ENCODE assay signal across 13 cellular contexts in the genomic region with DNA sequence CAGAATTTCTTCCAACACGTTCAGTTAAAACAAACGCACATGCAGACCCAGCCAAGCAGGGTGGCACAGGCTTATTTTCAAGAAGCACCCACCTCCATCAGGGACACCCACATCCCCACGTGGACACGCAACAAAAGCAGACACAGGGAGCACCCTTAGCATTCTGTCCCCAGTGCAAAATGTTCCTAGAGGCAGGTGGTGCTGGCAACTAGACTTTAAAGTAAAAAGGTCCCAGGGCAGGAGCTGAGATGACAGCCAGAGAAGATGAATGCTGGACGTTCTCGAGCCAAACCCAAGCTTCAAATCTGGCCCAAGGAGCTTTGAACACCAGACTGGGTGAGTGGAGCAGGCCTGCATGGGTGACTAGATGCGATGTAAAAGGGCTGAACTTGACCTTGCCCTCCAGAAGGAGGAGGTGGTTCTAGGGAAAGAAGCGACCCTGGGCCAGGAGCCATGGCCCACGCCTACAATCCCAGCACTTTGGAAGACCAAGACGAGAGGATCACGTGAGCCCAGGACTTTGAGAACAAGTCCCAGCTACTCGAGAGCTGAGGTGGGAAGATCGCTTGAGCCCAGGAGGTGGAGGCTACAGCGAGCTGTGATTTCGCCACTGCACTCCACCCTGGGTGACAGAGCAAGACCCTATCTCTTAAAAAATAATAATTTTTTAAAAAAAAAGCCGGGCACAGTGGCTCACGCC. TPM values are rescaled to one million over a fixed set of nuclear protein-coding genes. Genes with fewer than 3 reads are reported as not detected.
DNase-seq lines count a peak whose midpoint lies in the region; ATAC-seq, FAIRE-seq and TF ChIP-seq lines count a peak whose summit lies in the region.
"Had no signal": no experiment of that assay in that cellular context is flagged by ENCODE, and none has a peak within 500 bp of the region (broad histone marks: within the 10 kb centered on the region; RNA-seq: fewer than 3 reads in every experiment).

No MANE protein-coding gene starts in this region.

- TF ChIP-seq CTCF in AG10803 (conservative IDR thresholded peaks at IDR 0.05; ENCODE audit: low read length) (no peak), brain (conservative IDR thresholded peaks at IDR 0.05) (no peak), nephron (IDR thresholded peaks at IDR 0.05; ENCODE audit: unreplicated experiment in 3 of 3) (no peak), coronary artery (IDR thresholded peaks at IDR 0.05) (no peak)

- H3K27me3 Mint-ChIP-seq in brain = no peaks in the 10 kb centered on the region
- H3K27me3 Mint-ChIP-seq in nephron (ENCODE audit: low read depth) = peaks cover 9% of the 10 kb centered on the region

- peak overlapping the region; percentile 74 to 94 (median 92) for H3K27ac Mint-ChIP-seq in brain
- peak overlapping the region; percentile 96 to 99 (median 97) for H3K27ac Mint-ChIP-seq in nephron

- H3K4me1 Mint-ChIP-seq in brain (peaks cover 52% of the 10 kb centered on the region), nephron (peaks cover 55% of the 10 kb centered on the region)

- DNase-seq in AG10803 (ENCODE audit: low read depth) (peak; percentile 9), GM12891 (ENCODE audit: insufficient read length, low spot score) (no peak), amniotic stem cell (lab: John Stamatoyannopoulos, UW) (no peak), coronary artery (ENCODE audit: low spot score) (no peak)
- DNase-seq: activated CD4-positive, alpha-beta T cell treated with anti-CD3 and anti-CD28 coated beads for 4 hours; NCI-H1694 treated with DMSO at 0.1 percent for 48 hours; stimulated activated CD4-positive, alpha-beta T cell treated with anti-CD3 and anti-CD28 coated beads, Interleukin-15, amount 100 ng/mL, for 24 hours; SW 1271 had no signal

- peak overlapping the region in 1 of 2 donors; percentile 35 for H3K27ac ChIP-seq in coronary artery

- no peak overlapping the region for H3K4me3 ChIP-seq in AG10803 (ENCODE audit: low read length)
- no peak overlapping the region for H3K4me3 ChIP-seq in coronary artery

- H3K9me3 Mint-ChIP-seq in brain (no peaks in the 10 kb centered on the region), nephron (no peaks in the 10 kb centered on the region)

- TF ChIP-seq POLR2A in GM12891 (IDR thresholded peaks at IDR 0.05; ENCODE audit: low read depth, low read length) = no peak

- peak; percentile 57 for FAIRE-seq in GM12891 (lab: Jason Lieb, UNC)
- FAIRE-seq: keratinocyte had no signal

- H3K36me3 Mint-ChIP-seq in brain (peaks cover 44% of the 10 kb centered on the region), nephron (ENCODE audit: low read depth) (peaks cover 35% of the 10 kb centered on the region)

- peak overlapping the region in 2 of 5 experiments; percentile 35 to 59 for H3K4me3 Mint-ChIP-seq in brain
- H3K4me3 Mint-ChIP-seq in nephron = peak overlapping the region; percentile 48 to 75 (median 68)

- ATAC-seq in GM21367 (IDR thresholded peaks at IDR 0.05; ENCODE audit: unreplicated experiment) = no peak
- no peak for ATAC-seq in GM18502 (IDR thresholded peaks at IDR 0.05; ENCODE audit: poor library complexity, unreplicated experiment)

TF ChIP-seq in GM12891, 5 proteins besides CTCF, POLR2A, EP300 and RAD21:
- TF ChIP-seq TAF1 (IDR thresholded peaks at IDR 0.05; ENCODE audit: low read depth, low read length) (no peak), POLR2AphosphoS5 (IDR thresholded peaks at IDR 0.05; ENCODE audit: low read depth, low read length) (no peak), SPI1 (IDR thresholded peaks at IDR 0.05; ENCODE audit: low read depth, low read length) (no peak), PAX5 (IDR thresholded peaks at IDR 0.05; ENCODE audit: insufficient read depth, low read length, severe bottlenecking) (no peak)

RNA-seq across cellular contexts. Expression of gene KDM2B, which starts 47.3 kb away (rescaled TPM):
- 68.9 TPM for polyA plus RNA-seq in GM12891 (2012; ENCODE audit: low read depth, missing spikeins)
- 29.7 TPM for polyA plus RNA-seq in brain (ENCODE audit: insufficient read depth, low read depth, low replicate concordance)
